In the genomic region with DNA sequence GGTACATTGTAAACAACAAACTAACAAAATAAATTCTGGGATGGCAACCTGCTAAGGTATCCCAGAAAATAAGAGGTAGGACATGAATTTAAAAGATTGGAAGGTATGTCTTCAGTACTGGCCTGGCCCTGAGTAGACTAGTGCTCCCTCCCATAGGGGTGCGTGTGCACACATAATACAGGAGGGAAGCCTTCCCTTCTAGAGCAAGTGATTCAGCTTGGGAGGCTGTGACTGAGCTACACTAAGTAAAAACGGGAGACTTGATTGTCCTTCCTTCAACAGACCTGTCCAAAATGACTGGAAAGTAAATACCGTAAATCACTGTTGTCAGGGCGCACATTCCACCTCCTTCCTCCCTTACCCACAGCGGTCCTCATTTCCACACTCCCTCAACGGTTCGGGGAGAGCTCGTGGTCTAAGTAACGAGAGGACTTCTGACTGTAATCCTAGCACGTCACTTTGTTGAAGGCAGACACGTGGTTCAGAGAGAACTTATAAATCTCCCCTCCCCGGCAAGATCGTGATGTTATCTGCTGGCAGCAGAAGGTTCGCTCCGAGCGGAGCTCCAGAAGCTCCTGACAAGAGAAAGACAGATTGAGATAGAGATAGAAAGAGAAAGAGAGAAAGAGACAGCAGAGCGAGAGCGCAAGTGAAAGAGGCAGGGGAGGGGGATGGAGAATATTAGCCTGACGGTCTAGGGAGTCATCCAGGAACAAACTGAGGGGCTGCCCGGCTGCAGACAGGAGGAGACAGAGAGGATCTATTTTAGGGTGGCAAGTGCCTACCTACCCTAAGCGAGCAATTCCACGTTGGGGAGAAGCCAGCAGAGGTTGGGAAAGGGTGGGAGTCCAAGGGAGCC, we compare ENCODE assay signal across 8 cellular contexts. TPM values are rescaled to one million over a fixed set of nuclear protein-coding genes. Genes with fewer than 3 reads are reported as not detected.
DNase-seq lines count a peak whose midpoint lies in the region; ATAC-seq and TF ChIP-seq lines count a peak whose summit lies in the region.

TSS of gene TGFB2 (plus strand) at position 523 of the 859 bp plus-strand sequence. CDS start 1,366 bp downstream, outside the sequence.

- CTCF ChIA-PET in PC-9 (lab: Charles Lee) = interaction anchor here (1.0 kb wide), 1 partner anchor 722 kb away, joined by 3 read pairs; no protein-coding TSS in a partner anchor

- H3K27me3 ChIP-seq in PC-9 (ENCODE audit: insufficient read depth, low read depth) (no peaks in the 10 kb centered on the region), kidney epithelial cell (ENCODE audit: control insufficient read depth, insufficient read depth, low read length) (no peaks in the 10 kb centered on the region)

- BruUV-seq in PC-9 (replicated peaks; lab: Mats Ljungman, UMichigan) = TSS peak; percentile 61

- H3K9me2 ChIP-seq in PC-9 (ENCODE audit: insufficient read depth) = no peaks in the 10 kb centered on the region

- peak within 1 kb of the TSS; percentile 82 for H2AFZ ChIP-seq in PC-9

- H3K36me3 ChIP-seq in PC-9 (ENCODE audit: low read depth) (no peaks in the 10 kb centered on the region), kidney epithelial cell (ENCODE audit: control insufficient read depth, insufficient read depth, low read length) (no peaks in the 10 kb centered on the region)

- intact Hi-C loops in PC-9 (cut with micrococcal nuclease; ENCODE audit: unreplicated experiment) = loop anchor here (1.0 to 5.0 kb wide), 8 partner anchors 35 to 827 kb away; partner anchors contain the start of gene LYPLAL1

- peak; percentile 32 for ATAC-seq in GM19372 (IDR thresholded peaks at IDR 0.05; ENCODE audit: low read depth, unreplicated experiment)
- peak; percentile 44 for ATAC-seq in HG03378 (IDR thresholded peaks at IDR 0.05; ENCODE audit: unreplicated experiment)
- no peak for ATAC-seq in GM18861 (IDR thresholded peaks at IDR 0.05; ENCODE audit: unreplicated experiment)

- H3K79me2 ChIP-seq in PC-9 (ENCODE audit: low read depth) = peaks cover 61% of the 10 kb centered on the region

- H3K4me3 ChIP-seq in PC-9 = peak within 1 kb of the TSS; percentile 98
- H3K4me3 ChIP-seq in choroid plexus epithelial cell (ENCODE audit: low read depth, low read length) = peak within 1 kb of the TSS; percentile 82
- H3K4me3 ChIP-seq in kidney epithelial cell (ENCODE audit: low read depth, low read length) = peak within 1 kb of the TSS; percentile 87

- POLR2A ChIA-PET in PC-9 (lab: Charles Lee; ENCODE audit: unreplicated experiment) = interaction anchor here (0.5 to 2.0 kb wide), 27 partner anchors 9 to 1680 kb away, joined by 3 to 40 read pairs (median 6); no protein-coding TSS in a partner anchor

- H3K27ac ChIP-seq in PC-9 = peak within 1 kb of the TSS; percentile 85

- H3K4me2 ChIP-seq in PC-9 = peak within 1 kb of the TSS; percentile 91

- no peak for TF ChIP-seq CTCF in PC-9 (conservative IDR thresholded peaks at IDR 0.05)
- peak; percentile 44 for TF ChIP-seq CTCF in choroid plexus epithelial cell (conservative IDR thresholded peaks at IDR 0.05; ENCODE audit: low read depth, low read length)
- peak; percentile 28 for TF ChIP-seq CTCF in kidney epithelial cell (IDR thresholded peaks at IDR 0.05; ENCODE audit: insufficient read depth, low read length, poor library complexity, severe bottlenecking)

- no peaks in the 10 kb centered on the region for H3K9me3 ChIP-seq in PC-9 (ENCODE audit: insufficient read depth, low read depth)

- H4K20me1 ChIP-seq in PC-9 (ENCODE audit: insufficient read depth) = no peaks in the 10 kb centered on the region

- peaks cover 32% of the 10 kb centered on the region for H3K4me1 ChIP-seq in PC-9 (replicated peaks; ENCODE audit: insufficient read depth)

- H3F3A ChIP-seq in PC-9 (ENCODE audit: insufficient read depth, low read depth) = peaks cover 28% of the 10 kb centered on the region

- peak; percentile 52 for DNase-seq in COLO668 (lab: John Stamatoyannopoulos, UW; ENCODE audit: unreplicated experiment)
- DNase-seq in PC-9 = peak; percentile 82 to 89
- DNase-seq in choroid plexus epithelial cell (ENCODE audit: low read depth) = peak; percentile 97
- no peak for DNase-seq in kidney epithelial cell (ENCODE audit: low read depth)
- DNase-seq in stimulated activated CD8-positive, alpha-beta memory T cell treated with anti-CD3 and anti-CD28 coated beads, Interleukin-4, amount 100 ng/mL, for 48 hours = peak; percentile 27

RNA-seq across cellular contexts. Expression of gene TGFB2, which starts in this region (rescaled TPM):
- total RNA-seq in PC-9 (2021) (65.7 and 74.3 TPM in 2 replicates), kidney epithelial cell (30.1 and 34.4 TPM in 2 replicates)
